In genomic region chr4:121477079-121477478, GRCh38 we compare ENCODE assay signal across 34 cellular contexts.
"Had no signal": no experiment of that assay in that cellular context is flagged by ENCODE, and none has a peak within 500 bp of the region (broad histone marks: within the 10 kb centered on the region; RNA-seq: fewer than 3 reads in every experiment).

No MANE protein-coding gene starts in this region.

- H3K4me2 ChIP-seq: KMS-11 had no signal

- H3K36me3 ChIP-seq: MG63 had no signal

- H3K27ac ChIP-seq: KMS-11 had no signal

- H3K9me3 ChIP-seq: MG63 had no signal

- DNase-seq: Karpas-422, Kasumi-1, MG63, MM.1S, MV-4-11, NCI-H1048, NCI-H1092, NCI-H1105, NCI-H1105 treated with DMSO at 0.1 percent for 48 hours, NCI-H1417, NCI-H1417 treated with DMSO at 0.1 percent for 48 hours, NCI-H1436, NCI-H1436 treated with DMSO at 0.1 percent for 48 hours, NCI-H146, NCI-H1694, NCI-H1694 treated with DMSO at 0.1 percent for 48 hours, NCI-H187, NCI-H187 treated with DMSO at 0.1 percent for 48 hours, NCI-H1930, NCI-H2029, NCI-H2029 treated with DMSO at 0.1 percent for 48 hours, NCI-H2081, NCI-H2081 treated with DMSO at 0.1 percent for 48 hours, NCI-H2107, NCI-H2171, NCI-H2171 treated with DMSO at 0.1 percent for 48 hours, NCI-H2227 treated with DMSO at 0.1 percent for 48 hours, NCI-H226, NCI-H345, NCI-H446, NCI-H446 treated with DMSO at 0.1 percent for 48 hours, NCI-H510A, NCI-H510A treated with DMSO at 0.1 percent for 48 hours had no signal

- H3K9ac ChIP-seq: KMS-11 had no signal

- H3K4me3 ChIP-seq: MG63 had no signal

- H3K27me3 ChIP-seq: MG63 had no signal
